20 cellular contexts compared by ENCODE assay signal in genomic region chr2:235070063-235070706, GRCh38.
DNase-seq lines count a peak whose midpoint lies in the region; FAIRE-seq and TF ChIP-seq lines count a peak whose summit lies in the region.
"Had no signal": no experiment of that assay in that cellular context is flagged by ENCODE, and none has a peak within 500 bp of the region (broad histone marks: within the 10 kb centered on the region; RNA-seq: fewer than 3 reads in every experiment).

No MANE protein-coding gene starts in this region.

- CTCF ChIA-PET in mammary epithelial cell (lab: Charles Lee; ENCODE audit: low non-redundant PET) = no interaction called here

- H3K27ac ChIP-seq in mammary epithelial cell (ENCODE audit: insufficient read depth, low read depth, low read length) = no peak overlapping the region
- no peak overlapping the region for H3K27ac ChIP-seq in vagina
- H3K27ac ChIP-seq: suprapubic skin, WERI-Rb-1 had no signal

- no TSS peak for BruUV-seq in mammary epithelial cell (replicated peaks; lab: Mats Ljungman, UMichigan)

- H3K27me3 ChIP-seq in MG63 (no peaks in the 10 kb centered on the region), mammary epithelial cell (ENCODE audit: insufficient read depth, low read length) (no peaks in the 10 kb centered on the region), vagina (no peaks in the 10 kb centered on the region)
- H3K27me3 ChIP-seq: suprapubic skin had no signal

- FAIRE-seq in urothelium cell line (lab: Jason Lieb, UNC) = no peak
- FAIRE-seq: G401.6, GM12891 had no signal

- H2AFZ ChIP-seq in mammary epithelial cell (ENCODE audit: low read depth, low read length) = peak overlapping the region; percentile 9

- H3K4me2 ChIP-seq in mammary epithelial cell (ENCODE audit: insufficient read depth, low read depth, low read length) = no peak overlapping the region

- intact Hi-C loops in mammary epithelial cell (cut with micrococcal nuclease) (no loop called here), vagina (cut with DNase I) (no loop called here)

- H3K4me3 ChIP-seq in MG63 (no peak overlapping the region), mammary epithelial cell (replicated peaks in 1 of 3; ENCODE audit: insufficient read depth in 1 of 3, low read depth in 2 of 3, low read length in 3 of 3) (no peak overlapping the region), vagina (no peak overlapping the region)
- H3K4me3 ChIP-seq: suprapubic skin had no signal

- no peaks in the 10 kb centered on the region for H3K36me3 ChIP-seq in MG63
- no peaks in the 10 kb centered on the region for H3K36me3 ChIP-seq in mammary epithelial cell (ENCODE audit: insufficient read depth, low read length)
- H3K36me3 ChIP-seq in vagina = no peaks in the 10 kb centered on the region
- H3K36me3 ChIP-seq: suprapubic skin, WERI-Rb-1 had no signal

- no peaks in the 10 kb centered on the region for H3K9me3 ChIP-seq in MG63
- no peaks in the 10 kb centered on the region for H3K9me3 ChIP-seq in mammary epithelial cell (replicated peaks; ENCODE audit: insufficient read depth, low read length)
- H3K9me3 ChIP-seq in vagina = no peaks in the 10 kb centered on the region
- H3K9me3 ChIP-seq: suprapubic skin had no signal

- TF ChIP-seq POLR2A in vagina (IDR thresholded peaks at IDR 0.05) = no peak

- H3K4me1 ChIP-seq in mammary epithelial cell (ENCODE audit: insufficient read depth, low read length) = peaks cover 11% of the 10 kb centered on the region
- no peaks in the 10 kb centered on the region for H3K4me1 ChIP-seq in vagina
- H3K4me1 ChIP-seq: suprapubic skin had no signal

- DNase-seq in MG63 (peak; percentile 80), mammary epithelial cell (no peak), iPS-NIHi11 (ENCODE audit: low spot score) (peak; percentile 51), urothelium cell line (ENCODE audit: low spot score) (peak; percentile 47), NCI-H446 (lab: John Stamatoyannopoulos, UW) (no peak), vagina (ENCODE audit: extremely low spot score in 2 of 2) (no peak)
- DNase-seq in central memory CD4-positive, alpha-beta T cell = no peak
- DNase-seq: activated CD8-positive, alpha-beta T cell treated with anti-CD3 and anti-CD28 coated beads for 36 hours; activated naive CD8-positive, alpha-beta T cell treated with anti-CD3 and anti-CD28 coated beads, Interleukin-2, amount 10 ng/mL, durations not matched to agents 7 days and 5 days; activated T-cell treated with anti-CD3 and anti-CD28 coated beads, Interleukin-2, amount 50 U/mL, for 48 hours; caudate nucleus; effector CD8-positive, alpha-beta T cell; hypothalamus; KBM-7; left ventricle myocardium superior; NCI-H1417; WERI-Rb-1 had no signal

- dilution Hi-C loops in mammary epithelial cell (cut with HindIII; ENCODE audit: low sequenced_read_pairs) = no loop called here

- no peaks in the 10 kb centered on the region for H3K79me2 ChIP-seq in mammary epithelial cell (ENCODE audit: insufficient read depth, low read length)

- H4K20me1 ChIP-seq in mammary epithelial cell (ENCODE audit: insufficient read depth, low read length) = no peaks in the 10 kb centered on the region

- in situ Hi-C loops in mammary epithelial cell (cut with MboI; ENCODE audit: low sequenced_read_pairs in 2 of 2) = no loop called here

- TF ChIP-seq CTCF in mammary epithelial cell (conservative IDR thresholded peaks at IDR 0.05 in 1 of 2, IDR thresholded peaks at IDR 0.05 in 1 of 2; ENCODE audit: extremely low read depth in 1 of 2, insufficient read depth in 1 of 2, low read depth in 1 of 2, low read length in 2 of 2) (no peak), vagina (IDR thresholded peaks at IDR 0.05) (no peak)

- no peak overlapping the region for H3K9ac ChIP-seq in mammary epithelial cell (ENCODE audit: insufficient read depth, low read length)

Comparison
In these comparisons a context has a peak if more than half of its experiments do, and no peak if none do; other contexts are left out.
1. DNase-seq: peak in MG63 (single experiment), iPS-NIHi11 (single experiment) and urothelium cell line (single experiment); none in mammary epithelial cell (single experiment), NCI-H446 (0 of 2), vagina (0 of 2) and central memory CD4-positive, alpha-beta T cell (single experiment).